11 cellular contexts compared by ENCODE assay signal in genomic region chr19:44692379-44692721, GRCh38. TPM values are rescaled to one million over a fixed set of nuclear protein-coding genes. Genes with fewer than 3 reads are reported as not detected.
A peak's percentile ranks its signal among the peaks of the same experiment; 100 is the strongest.
DNase-seq lines count a peak whose midpoint lies in the region; ATAC-seq and TF ChIP-seq lines count a peak whose summit lies in the region.
"Had no signal": no experiment of that assay in that cellular context is flagged by ENCODE, and none has a peak within 500 bp of the region (broad histone marks: within the 10 kb centered on the region; RNA-seq: fewer than 3 reads in every experiment).

No MANE protein-coding gene starts in this region.

- no peaks in the 10 kb centered on the region for H3F3A ChIP-seq in GM23248 (ENCODE audit: insufficient read depth)

- intact Hi-C loops in CD4-positive, alpha-beta T cell (cut with DNase I, micrococcal nuclease) = no loop called here
- intact Hi-C loops in activated T-helper 1 cell treated with anti-CD3 and anti-CD28 coated beads, Interleukin-12 subunit alpha, Interleukin-12 subunit beta, Interleukin-2, Interleukin-4 antibody, amounts not matched to agents 30 ng/mL and 10 ng/mL and 1 ng/mL, durations not matched to agents 14 hours and 24 hours and 36 hours (cut with micrococcal nuclease) = loop anchor here (1.0 kb wide), 6 partner anchors 38 to 198 kb away; partner anchors contain the start of gene NECTIN2
- intact Hi-C loops in posterior cingulate gyrus (cut with DNase I) = no loop called here

- WGBS in GM23248 (ENCODE audit: low coverage in 1 of 2, low lambda C conversion rate in 2 of 2, missing lambda C conversion rate in 2 of 2), 2 experiments = 46 to 80% methylated on average over 5 of the region's 5 CpGs

- CTCF ChIA-PET in CD4-positive, alpha-beta T cell (lab: Charles Lee) = interaction anchor here (1.6 to 5.7 kb wide), 2 partner anchors 32 to 79 kb away, joined by 5 to 68 read pairs; no protein-coding TSS in a partner anchor

- H3K27ac Mint-ChIP-seq in CD4-positive, alpha-beta T cell = peak overlapping the region; percentile 86
- H3K27ac Mint-ChIP-seq in activated T-helper 1 cell treated with anti-CD3 and anti-CD28 coated beads, Interleukin-12 subunit alpha, Interleukin-12 subunit beta, Interleukin-2, Interleukin-4 antibody, amounts not matched to agents 30 ng/mL and 10 ng/mL and 1 ng/mL, durations not matched to agents 14 hours and 24 hours and 36 hours = peak overlapping the region; percentile 89

- H3K36me3 ChIP-seq in GM23248 (ENCODE audit: low read depth) = no peaks in the 10 kb centered on the region
- H3K36me3 ChIP-seq in mucosa of stomach (ENCODE audit: control insufficient read depth, insufficient read depth, low read length) = no peaks in the 10 kb centered on the region

- H3K79me2 ChIP-seq in GM23248 (ENCODE audit: insufficient read depth) = no peaks in the 10 kb centered on the region

- TF ChIP-seq CTCF in CD4-positive, alpha-beta T cell (IDR thresholded peaks at IDR 0.05) = no peak

- H3K4me1 Mint-ChIP-seq in CD4-positive, alpha-beta T cell (ENCODE audit: low read depth) = peaks cover 30% of the 10 kb centered on the region
- H3K4me1 Mint-ChIP-seq in activated T-helper 1 cell treated with anti-CD3 and anti-CD28 coated beads, Interleukin-12 subunit alpha, Interleukin-12 subunit beta, Interleukin-2, Interleukin-4 antibody, amounts not matched to agents 30 ng/mL and 10 ng/mL and 1 ng/mL, durations not matched to agents 14 hours and 24 hours and 36 hours (ENCODE audit: low read depth) = peaks cover 48% of the 10 kb centered on the region

- H3K4me3 ChIP-seq in GM23248 = no peak overlapping the region
- no peak overlapping the region for H3K4me3 ChIP-seq in mucosa of stomach (ENCODE audit: low read length)

- no peaks in the 10 kb centered on the region for H3K36me3 Mint-ChIP-seq in CD4-positive, alpha-beta T cell (ENCODE audit: low read depth)
- H3K36me3 Mint-ChIP-seq in activated T-helper 1 cell treated with anti-CD3 and anti-CD28 coated beads, Interleukin-12 subunit alpha, Interleukin-12 subunit beta, Interleukin-2, Interleukin-4 antibody, amounts not matched to agents 30 ng/mL and 10 ng/mL and 1 ng/mL, durations not matched to agents 14 hours and 24 hours and 36 hours (ENCODE audit: low read depth) = peaks cover 4% of the 10 kb centered on the region

- H2AFZ ChIP-seq in GM23248 = no peak overlapping the region

- peak; percentile 56 for ATAC-seq in CD4-positive, alpha-beta T cell (ENCODE audit: poor library complexity)
- ATAC-seq in GM19397 (IDR thresholded peaks at IDR 0.05; ENCODE audit: unreplicated experiment) = no peak

- peak overlapping the region; percentile 52 for H3K4me3 Mint-ChIP-seq in CD4-positive, alpha-beta T cell
- peak overlapping the region; percentile 72 for H3K4me3 Mint-ChIP-seq in activated T-helper 1 cell treated with anti-CD3 and anti-CD28 coated beads, Interleukin-12 subunit alpha, Interleukin-12 subunit beta, Interleukin-2, Interleukin-4 antibody, amounts not matched to agents 30 ng/mL and 10 ng/mL and 1 ng/mL, durations not matched to agents 14 hours and 24 hours and 36 hours

- H3K27me3 Mint-ChIP-seq in CD4-positive, alpha-beta T cell = peaks cover 10% of the 10 kb centered on the region
- peaks cover 11% of the 10 kb centered on the region for H3K27me3 Mint-ChIP-seq in activated T-helper 1 cell treated with anti-CD3 and anti-CD28 coated beads, Interleukin-12 subunit alpha, Interleukin-12 subunit beta, Interleukin-2, Interleukin-4 antibody, amounts not matched to agents 30 ng/mL and 10 ng/mL and 1 ng/mL, durations not matched to agents 14 hours and 24 hours and 36 hours (ENCODE audit: insufficient read depth)

- no peaks in the 10 kb centered on the region for H3K9me3 Mint-ChIP-seq in CD4-positive, alpha-beta T cell
- H3K9me3 Mint-ChIP-seq in activated T-helper 1 cell treated with anti-CD3 and anti-CD28 coated beads, Interleukin-12 subunit alpha, Interleukin-12 subunit beta, Interleukin-2, Interleukin-4 antibody, amounts not matched to agents 30 ng/mL and 10 ng/mL and 1 ng/mL, durations not matched to agents 14 hours and 24 hours and 36 hours = no peaks in the 10 kb centered on the region

- H3K4me2 ChIP-seq in GM23248 (ENCODE audit: unreplicated experiment) = peak overlapping the region; percentile 59

- H3K27me3 ChIP-seq in CD4-positive, alpha-beta T cell (ENCODE audit: control insufficient read depth, insufficient read depth, low read length) = no peaks in the 10 kb centered on the region
- H3K27me3 ChIP-seq in GM23248 (replicated peaks; ENCODE audit: insufficient read depth) = no peaks in the 10 kb centered on the region; the same call in 1 of the 2 replicates
- no peaks in the 10 kb centered on the region for H3K27me3 ChIP-seq in mucosa of stomach (ENCODE audit: control insufficient read depth, insufficient read depth, low read length)

- no peak overlapping the region for H3K9ac ChIP-seq in GM23248
- peak overlapping the region; percentile 49 for H3K9ac ChIP-seq in mucosa of stomach (ENCODE audit: low read length)

- POLR2A ChIA-PET in CD4-positive, alpha-beta T cell (lab: Charles Lee) = no interaction called here

- H4K20me1 ChIP-seq in GM23248 (ENCODE audit: insufficient read depth) = no peaks in the 10 kb centered on the region

- H3K9me3 ChIP-seq in CD4-positive, alpha-beta T cell (ENCODE audit: control insufficient read depth, low read length) = no peaks in the 10 kb centered on the region
- no peaks in the 10 kb centered on the region for H3K9me3 ChIP-seq in GM23248 (ENCODE audit: low read depth)
- H3K9me3 ChIP-seq in mucosa of stomach (ENCODE audit: control insufficient read depth, low read length) = no peaks in the 10 kb centered on the region

- in situ Hi-C loops in GM23248 (cut with MboI) = no loop called here

- peak overlapping the region; percentile 46 for H3K27ac ChIP-seq in CD4-positive, alpha-beta T cell (ENCODE audit: low read depth, low read length)
- H3K27ac ChIP-seq in GM23248 = no peak overlapping the region
- H3K27ac ChIP-seq: HL-60 had no signal

- peaks cover 4% of the 10 kb centered on the region; the same call in 1 of the 2 replicates for H3K4me1 ChIP-seq in GM23248 (ENCODE audit: insufficient read depth)
- H3K4me1 ChIP-seq in mucosa of stomach (ENCODE audit: control insufficient read depth, insufficient read depth, low read length) = peaks cover 53% of the 10 kb centered on the region

- no peak for DNase-seq in CD4-positive, alpha-beta T cell
- DNase-seq in GM23248 (no peak), posterior cingulate gyrus (no peak), mucosa of gallbladder (ENCODE audit: low spot score) (no peak)
- no peak for DNase-seq in activated T-helper 1 cell treated with anti-CD3 and anti-CD28 coated beads, Interleukin-12 subunit alpha, Interleukin-12 subunit beta, Interleukin-2, Interleukin-4 antibody, amounts not matched to agents 30 ng/mL and 10 ng/mL and 1 ng/mL, durations not matched to agents 14 hours and 24 hours and 36 hours (ENCODE audit: low spot score)
- DNase-seq in stimulated activated CD4-positive, alpha-beta T cell treated with anti-CD3 and anti-CD28 coated beads, Interleukin-15, amount 100 ng/mL, for 24 hours = no peak
- DNase-seq: NCI-H2171 treated with DMSO at 0.1 percent for 48 hours had no signal

- H3K9me2 ChIP-seq in GM23248 (ENCODE audit: insufficient read depth) = no peaks in the 10 kb centered on the region

RNA-seq across cellular contexts. Expression of gene CEACAM16, which starts 6.6 kb away (rescaled TPM):
- total RNA-seq in CD4-positive, alpha-beta T cell = not detected
- total RNA-seq in GM23248 (2014; rRNA removed; shearing (Covaris generic)) = not detected in 2 replicates
- not detected in 2 replicates for polyA plus RNA-seq in GM23248 (2016; fragmentation: Nextera tagmentation; extraction: Ambion mirVana)
- total RNA-seq in activated T-helper 1 cell treated with anti-CD3 and anti-CD28 coated beads, Interleukin-12 subunit alpha, Interleukin-12 subunit beta, Interleukin-2, Interleukin-4 antibody, amounts not matched to agents 30 ng/mL and 10 ng/mL and 1 ng/mL, durations not matched to agents 14 hours and 24 hours and 36 hours = not detected in 2 replicates
- total RNA-seq in mucosa of gallbladder = 0.12 TPM
- total RNA-seq: omental fat pad had no signal

RNA-seq across cellular contexts. Expression of gene CEACAM19, which starts 21.1 kb away (rescaled TPM):
- under 1 TPM; 0.27 to 0.78 TPM for total RNA-seq in CD4-positive, alpha-beta T cell
- total RNA-seq in GM23248 (2014; rRNA removed; shearing (Covaris generic)) = 0.51 and 1.9 TPM in 2 replicates
- 1.3 and 1.7 TPM in 2 replicates for polyA plus RNA-seq in GM23248 (2016; fragmentation: Nextera tagmentation; extraction: Ambion mirVana)
- 1.1 and 1.3 TPM in 2 replicates for total RNA-seq in activated T-helper 1 cell treated with anti-CD3 and anti-CD28 coated beads, Interleukin-12 subunit alpha, Interleukin-12 subunit beta, Interleukin-2, Interleukin-4 antibody, amounts not matched to agents 30 ng/mL and 10 ng/mL and 1 ng/mL, durations not matched to agents 14 hours and 24 hours and 36 hours
- total RNA-seq in mucosa of gallbladder = 10.9 TPM

RNA-seq across cellular contexts. Expression of gene PVR, which starts 48.6 kb away (rescaled TPM):
- under 1 TPM; 0.67 to 0.82 TPM for total RNA-seq in CD4-positive, alpha-beta T cell
- 140 and 148 TPM in 2 replicates for total RNA-seq in GM23248 (2014; rRNA removed; shearing (Covaris generic))
- polyA plus RNA-seq in GM23248 (2016; fragmentation: Nextera tagmentation; extraction: Ambion mirVana) = 58.8 and 63.3 TPM in 2 replicates
- 19.3 and 20.6 TPM in 2 replicates for total RNA-seq in activated T-helper 1 cell treated with anti-CD3 and anti-CD28 coated beads, Interleukin-12 subunit alpha, Interleukin-12 subunit beta, Interleukin-2, Interleukin-4 antibody, amounts not matched to agents 30 ng/mL and 10 ng/mL and 1 ng/mL, durations not matched to agents 14 hours and 24 hours and 36 hours
- total RNA-seq in mucosa of gallbladder = 42.8 TPM

RNA-seq across cellular contexts. Expression of gene BCL3, which starts 56.2 kb away (rescaled TPM):
- 10 to 100 TPM; 90.9 to 97.1 TPM for total RNA-seq in CD4-positive, alpha-beta T cell
- total RNA-seq in GM23248 (2014; rRNA removed; shearing (Covaris generic)) = 11.3 and 18.6 TPM in 2 replicates
- 24.6 and 26.8 TPM in 2 replicates for polyA plus RNA-seq in GM23248 (2016; fragmentation: Nextera tagmentation; extraction: Ambion mirVana)
- total RNA-seq in activated T-helper 1 cell treated with anti-CD3 and anti-CD28 coated beads, Interleukin-12 subunit alpha, Interleukin-12 subunit beta, Interleukin-2, Interleukin-4 antibody, amounts not matched to agents 30 ng/mL and 10 ng/mL and 1 ng/mL, durations not matched to agents 14 hours and 24 hours and 36 hours = 67.2 and 74.6 TPM in 2 replicates
- 44.3 TPM for total RNA-seq in mucosa of gallbladder

Comparison
In these comparisons a context has a peak if more than half of its experiments do, and no peak if none do; other contexts are left out.
1. RNA of gene PVR, which starts 48.6 kb away (total RNA-seq): 140 to 148 TPM in GM23248, 42.8 TPM in mucosa of gallbladder (single experiment) and 19.3 to 20.6 TPM in activated T-helper 1 cell treated with anti-CD3 and anti-CD28 coated beads, Interleukin-12 subunit alpha, Interleukin-12 subunit beta, Interleukin-2, Interleukin-4 antibody, amounts not matched to agents 30 ng/mL and 10 ng/mL and 1 ng/mL, durations not matched to agents 14 hours and 24 hours and 36 hours; 0.67 to 0.82 TPM in CD4-positive, alpha-beta T cell; every median in the first group is over 10 times any median in the second.